In the genomic region with DNA sequence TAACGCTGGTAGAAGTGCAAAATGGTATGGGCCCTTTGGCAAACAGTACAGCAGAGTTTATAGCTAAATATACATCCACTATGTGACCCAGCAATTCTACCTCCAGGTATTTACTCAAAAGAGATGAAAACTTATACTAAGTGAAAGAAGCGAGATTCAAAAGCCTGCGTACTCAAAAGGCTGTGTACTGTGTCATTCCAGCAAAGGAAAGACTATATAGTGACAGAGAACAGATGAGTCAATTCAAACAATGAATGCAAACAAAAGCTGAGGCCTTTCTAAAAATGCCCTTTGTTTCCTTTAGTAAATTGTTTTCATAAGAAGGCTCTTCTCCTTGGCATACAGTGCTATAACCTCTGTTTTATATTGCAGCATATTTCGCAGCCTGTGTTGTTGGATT, we compare ENCODE assay signal across 18 cellular contexts.
"Had no signal": no experiment of that assay in that cellular context is flagged by ENCODE, and none has a peak within 500 bp of the region (broad histone marks: within the 10 kb centered on the region; RNA-seq: fewer than 3 reads in every experiment).

No MANE protein-coding gene starts in this region.

- ATAC-seq: activated CD8-positive, alpha-beta T cell treated with anti-CD3 and anti-CD28 coated beads, Interleukin-2, amount 10 ng/mL, durations not matched to agents 7 days and 5 days; left ventricle myocardium superior; psoas muscle; right cardiac atrium; stimulated activated effector memory CD8-positive, alpha-beta T cell treated with anti-CD3 and anti-CD28 coated beads, Interleukin-12 subunit alpha, Interleukin-12 subunit beta, amount 100 ng/mL, for 72 hours had no signal

- DNase-seq: activated CD4-positive, alpha-beta T cell treated with anti-CD3 and anti-CD28 coated beads, Interleukin-2, amount 10 ng/mL, durations not matched to agents 24 days and 14 days; activated CD8-positive, alpha-beta T cell treated with anti-CD3 and anti-CD28 coated beads, Interleukin-2, amount 10 ng/mL, durations not matched to agents 7 days and 5 days; activated naive CD4-positive, alpha-beta T cell treated with Interleukin-2 at 50 U/mL for 16 hours; activated naive CD8-positive, alpha-beta T cell treated with anti-CD3 and anti-CD28 coated beads, Interleukin-2, amount 10 ng/mL, durations not matched to agents 7 days and 5 days; activated T-cell treated with anti-CD3 and anti-CD28 coated beads, Interleukin-2, amount 50 U/mL, for 24 hours; amygdala; dorsolateral prefrontal cortex; foreskin fibroblast; left ventricle myocardium superior; naive B cell; psoas muscle; right cardiac atrium; small intestine; stimulated activated CD4-positive, alpha-beta T cell treated with anti-CD3 and anti-CD28 coated beads, Interleukin-15, amount 100 ng/mL, for 24 hours; stimulated activated CD4-positive, alpha-beta T cell treated with anti-CD3 and anti-CD28 coated beads, Interleukin-4, amount 100 ng/mL, for 1 hour; stomach; T1000 had no signal
